Comparison of ENCODE assay signal across 8 cellular contexts in the genomic region with DNA sequence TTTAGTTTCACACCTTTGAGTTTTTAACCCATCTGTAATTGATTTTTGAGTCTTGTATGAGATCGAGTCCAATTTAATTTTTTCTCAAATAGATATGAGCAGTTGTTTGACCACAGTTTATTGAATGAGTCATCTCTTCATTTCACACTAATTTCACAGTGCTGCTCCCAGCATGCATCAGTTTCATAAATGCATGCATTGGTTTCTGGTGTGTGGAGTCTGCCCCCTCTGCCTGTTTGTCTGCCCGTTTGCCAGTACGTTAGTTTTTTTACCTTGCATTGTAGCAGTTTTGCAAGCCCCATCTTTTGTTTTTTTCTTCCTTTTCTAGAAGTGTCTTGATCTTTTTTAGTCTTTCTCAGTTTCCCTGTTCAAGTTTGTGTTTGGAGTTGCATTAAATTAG. TPM values are rescaled to one million over a fixed set of nuclear protein-coding genes. Genes with fewer than 3 reads are reported as not detected.
DNase-seq lines count a peak whose midpoint lies in the region; ATAC-seq and TF ChIP-seq lines count a peak whose summit lies in the region.

No MANE protein-coding gene starts in this region.

- no peaks in the 10 kb centered on the region for H3K9me3 Mint-ChIP-seq in activated CD4-positive, alpha-beta memory T cell treated with anti-CD3 and anti-CD28 coated beads, Interleukin-2, amount 10 ng/mL, durations not matched to agents 7 days and 5 days

- CTCF ChIA-PET in AG04450 (lab: Charles Lee): no interaction called here
- CTCF ChIA-PET in activated CD4-positive, alpha-beta memory T cell treated with anti-CD3 and anti-CD28 coated beads, Interleukin-2, amount 10 ng/mL, durations not matched to agents 7 days and 5 days (lab: Charles Lee): interaction anchor here (1.6 kb wide), 1 partner anchor 11 kb away, joined by 6 read pairs; no protein-coding TSS in a partner anchor

- H3K36me3 Mint-ChIP-seq in activated CD4-positive, alpha-beta memory T cell treated with anti-CD3 and anti-CD28 coated beads, Interleukin-2, amount 10 ng/mL, durations not matched to agents 7 days and 5 days (ENCODE audit: low read depth): peaks cover 23% of the 10 kb centered on the region

- peaks cover 36% of the 10 kb centered on the region for H3K4me1 Mint-ChIP-seq in activated CD4-positive, alpha-beta memory T cell treated with anti-CD3 and anti-CD28 coated beads, Interleukin-2, amount 10 ng/mL, durations not matched to agents 7 days and 5 days

- POLR2A ChIA-PET in AG04450 (lab: Yijun Ruan, JAX): no interaction called here
- POLR2A ChIA-PET in activated CD4-positive, alpha-beta memory T cell treated with anti-CD3 and anti-CD28 coated beads, Interleukin-2, amount 10 ng/mL, durations not matched to agents 7 days and 5 days (lab: Charles Lee): interaction anchor here (3.6 kb wide), 1 partner anchor 12 kb away, joined by 19 read pairs; the partner anchor contains the start of genes MKKS and SLX4IP

- H3K27me3 ChIP-seq in AG04450 (ENCODE audit: control insufficient read depth, insufficient read depth, low read length): no peaks in the 10 kb centered on the region

- H3K27me3 Mint-ChIP-seq in activated CD4-positive, alpha-beta memory T cell treated with anti-CD3 and anti-CD28 coated beads, Interleukin-2, amount 10 ng/mL, durations not matched to agents 7 days and 5 days: no peaks in the 10 kb centered on the region

- no peaks in the 10 kb centered on the region for H3K9me3 ChIP-seq in AG04450 (ENCODE audit: control insufficient read depth, insufficient read depth, low read length)

- H3K4me3 Mint-ChIP-seq in activated CD4-positive, alpha-beta memory T cell treated with anti-CD3 and anti-CD28 coated beads, Interleukin-2, amount 10 ng/mL, durations not matched to agents 7 days and 5 days: peak overlapping the region; percentile 66

- no peak overlapping the region for H3K27ac ChIP-seq in AG04450 (ENCODE audit: low read depth, low read length)

- peak overlapping the region; percentile 81 for H3K27ac Mint-ChIP-seq in activated CD4-positive, alpha-beta memory T cell treated with anti-CD3 and anti-CD28 coated beads, Interleukin-2, amount 10 ng/mL, durations not matched to agents 7 days and 5 days

- H3K4me3 ChIP-seq in AG04450 (ENCODE audit: low read depth, low read length) (peak overlapping the region; percentile 31; the same call in 1 of the 2 replicates), fibroblast of villous mesenchyme (ENCODE audit: low read depth, low read length) (no peak overlapping the region)

- ATAC-seq in GM18519 (IDR thresholded peaks at IDR 0.05; ENCODE audit: low FRiP score, unreplicated experiment): peak; percentile 98
- peak; percentile 99 for ATAC-seq in HG02938 (IDR thresholded peaks at IDR 0.05; ENCODE audit: unreplicated experiment)

- peak; percentile 42 for DNase-seq in AG04450 (ENCODE audit: low read depth, low spot score)
- DNase-seq in NCI-H2081 treated with DMSO at 0.1 percent for 48 hours (lab: John Stamatoyannopoulos, UW): peak; percentile 17
- DNase-seq in activated CD4-positive, alpha-beta memory T cell treated with anti-CD3 and anti-CD28 coated beads, Interleukin-2, amount 10 ng/mL, durations not matched to agents 7 days and 5 days: peak; percentile 69
- peak; percentile 69 for DNase-seq in fibroblast of villous mesenchyme (ENCODE audit: low read depth)
- no peak for DNase-seq in mesenteric fat pad (ENCODE audit: low spot score)
- DNase-seq in DMS153 (lab: John Stamatoyannopoulos, UW): no peak

- TF ChIP-seq CTCF in AG04450 (IDR thresholded peaks at IDR 0.05; ENCODE audit: low read depth, low read length): peak; percentile 31
- no peak for TF ChIP-seq CTCF in fibroblast of villous mesenchyme (IDR thresholded peaks at IDR 0.05; ENCODE audit: insufficient read depth, low read depth, low read length)

RNA-seq across cellular contexts. Expression of gene SLX4IP, which starts 11.9 kb away (rescaled TPM):
- polyA plus RNA-seq in AG04450 (2011; rRNA removed): 2.1 and 2.8 TPM in 2 replicates
- polyA minus RNA-seq in AG04450 (2011; rRNA and poly(A)+ RNA removed): 5.6 and 8.9 TPM in 2 replicates
- total RNA-seq in activated CD4-positive, alpha-beta memory T cell treated with anti-CD3 and anti-CD28 coated beads, Interleukin-2, amount 10 ng/mL, durations not matched to agents 7 days and 5 days: 1 to 10 TPM; 6.2 TPM
- 3.2 and 5.6 TPM in 2 replicates for total RNA-seq in fibroblast of villous mesenchyme
- 3.0 TPM for total RNA-seq in mesenteric fat pad

RNA-seq across cellular contexts. Expression of gene MKKS, which starts 13.0 kb away (rescaled TPM):
- polyA plus RNA-seq in AG04450 (2011; rRNA removed): 14.6 and 18.9 TPM in 2 replicates
- polyA minus RNA-seq in AG04450 (2011; rRNA and poly(A)+ RNA removed): 4.5 and 7.0 TPM in 2 replicates
- total RNA-seq in activated CD4-positive, alpha-beta memory T cell treated with anti-CD3 and anti-CD28 coated beads, Interleukin-2, amount 10 ng/mL, durations not matched to agents 7 days and 5 days: 1 to 10 TPM; 7.1 to 8.2 TPM
- total RNA-seq in fibroblast of villous mesenchyme (3.5 and 9.1 TPM in 2 replicates), mesenteric fat pad (14.4 TPM)

Comparison
In these comparisons a context has a peak if more than half of its experiments do, and no peak if none do; other contexts are left out.
1. DNase-seq: peak in AG04450 (single experiment), NCI-H2081 treated with DMSO at 0.1 percent for 48 hours (single experiment), activated CD4-positive, alpha-beta memory T cell treated with anti-CD3 and anti-CD28 coated beads, Interleukin-2, amount 10 ng/mL, durations not matched to agents 7 days and 5 days (single experiment) and fibroblast of villous mesenchyme (single experiment); none in mesenteric fat pad (single experiment) and DMS153 (single experiment).